Comparison of ENCODE assay signal across 32 cellular contexts in the genomic region with DNA sequence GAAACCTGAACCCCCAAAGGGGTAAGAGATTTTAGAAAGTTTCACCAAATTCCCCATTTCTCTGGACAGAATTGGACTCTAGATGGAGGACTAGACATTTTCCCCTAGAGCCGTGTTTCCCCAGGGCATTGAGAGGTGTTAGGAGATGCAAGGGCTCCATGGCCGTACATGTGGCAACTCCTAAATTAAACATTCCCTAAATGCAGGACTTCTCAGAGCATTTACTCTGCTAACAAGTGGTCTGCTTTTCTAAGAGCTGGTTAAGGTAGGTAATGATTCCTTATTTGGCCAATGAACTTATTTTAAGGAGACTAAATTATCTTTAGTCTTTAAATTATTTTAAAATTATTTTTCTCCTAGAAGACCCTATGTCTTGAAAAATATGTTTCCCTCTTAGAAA.
"Had no signal": no experiment of that assay in that cellular context is flagged by ENCODE, and none has a peak within 500 bp of the region (broad histone marks: within the 10 kb centered on the region; RNA-seq: fewer than 3 reads in every experiment).

No MANE protein-coding gene starts in this region.

- H3K27me3 ChIP-seq: breast epithelium, MG63 had no signal

- H3K9me3 ChIP-seq: breast epithelium, MG63 had no signal

- DNase-seq: activated B cell treated with CpG ODN at 0.5 μM for 24 hours; activated CD4-positive, alpha-beta T cell treated with anti-CD3 and anti-CD28 coated beads for 1 hour; activated CD4-positive, alpha-beta T cell treated with anti-CD3 and anti-CD28 coated beads, Interleukin-2, amount 10 ng/mL, durations not matched to agents 24 days and 14 days; activated CD4-positive, alpha-beta T cell treated with anti-CD3 and anti-CD28 coated beads, Interleukin-2, amount 50 U/mL, for 48 hours; activated CD8-positive, alpha-beta memory T cell treated with anti-CD3 and anti-CD28 coated beads, Interleukin-2, amount 10 ng/mL, durations not matched to agents 7 days and 5 days; activated effector memory CD4-positive, alpha-beta T cell treated with Interleukin-2 at 50 U/mL for 16 hours; activated naive CD4-positive, alpha-beta T cell; activated T-cell treated with anti-CD3 and anti-CD28 coated beads, Interleukin-2, amount 50 U/mL, for 24 hours; aorta; central memory CD4-positive, alpha-beta T cell; MV-4-11; NCI-H1092 treated with DMSO at 0.1 percent for 48 hours; NCI-H1417 treated with DMSO at 0.1 percent for 48 hours; NCI-H1694; NCI-H2029; NCI-H2107; NCI-H2171 treated with DMSO at 0.1 percent for 48 hours; NCI-H226; NCI-H510A; NCI-H526 treated with DMSO at 0.1 percent for 48 hours; NCI-H82; OCI-M1; RPMI8226; T-cell; T-helper 2 cell; T1000 had no signal

- ATAC-seq: activated CD8-positive, alpha-beta memory T cell treated with anti-CD3 and anti-CD28 coated beads, Interleukin-2, amount 10 ng/mL, durations not matched to agents 7 days and 5 days; Panc1; Right ventricle myocardium inferior; T-cell had no signal

- H3K27ac ChIP-seq: breast epithelium, SK-N-MC had no signal

- H3K4me1 ChIP-seq: breast epithelium had no signal

- H3K4me3 ChIP-seq: breast epithelium, MG63, SK-N-MC had no signal

- H3K36me3 ChIP-seq: breast epithelium, MG63 had no signal

- FAIRE-seq: TTC549 had no signal
